Comparison of ENCODE assay signal across 35 cellular contexts in genomic region chr13:45778897-45779296, GRCh38.
DNase-seq lines count a peak whose midpoint lies in the region; ATAC-seq, FAIRE-seq and TF ChIP-seq lines count a peak whose summit lies in the region.
"Had no signal": no experiment of that assay in that cellular context is flagged by ENCODE, and none has a peak within 500 bp of the region (broad histone marks: within the 10 kb centered on the region; RNA-seq: fewer than 3 reads in every experiment).

No MANE protein-coding gene starts in this region.

- no peak overlapping the region for H3K56ac ChIP-seq in mesendoderm (ENCODE audit: low read length)

- no peak for DNase-seq in HepG2 (ENCODE audit: low spot score)
- DNase-seq in right lobe of liver, result no peak
- peak; percentile 1 for DNase-seq in ELR (ENCODE audit: low read depth)
- no peak for DNase-seq in mesendoderm
- no peak for DNase-seq in activated naive CD4-positive, alpha-beta T cell treated with anti-CD3 and anti-CD28 coated beads, Interleukin-2, amount 10 ng/mL, durations not matched to agents 7 days and 5 days
- DNase-seq: 8988T; ACHN; AML-193; BE2C; C1 segment of cervical spinal cord; Caco-2; Calu3; CD4-positive, alpha-beta memory T cell; CD4-positive, alpha-beta T cell; CD4-positive, CD25-positive, alpha-beta regulatory T cell; CD8-positive, alpha-beta memory T cell; CD8-positive, alpha-beta T cell; COR-L47; DMS 273 treated with DMSO at 0.1 percent for 48 hours; DMS153; DMS53; DMS79; DMS79 treated with DMSO at 0.1 percent for 48 hours; DND-41; EL had no signal

- H4K5ac ChIP-seq in mesendoderm (ENCODE audit: low read length), result no peak overlapping the region

- H3K9me3 Mint-ChIP-seq in activated naive CD4-positive, alpha-beta T cell treated with anti-CD3 and anti-CD28 coated beads, Interleukin-2, amount 10 ng/mL, durations not matched to agents 7 days and 5 days, result no peaks in the 10 kb centered on the region
- H3K9me3 Mint-ChIP-seq: CD4-positive, alpha-beta memory T cell; CD4-positive, alpha-beta T cell; CD4-positive, CD25-positive, alpha-beta regulatory T cell; CD8-positive, alpha-beta memory T cell; CD8-positive, alpha-beta T cell had no signal

- TF ChIP-seq RAD21 in HepG2 (CRISPR knock-in tag; IDR thresholded peaks at IDR 0.05), result no peak

- BruUV-seq in HepG2 (replicated peaks; lab: Mats Ljungman, UMichigan), result no TSS peak

- no peak overlapping the region for H3K27ac Mint-ChIP-seq in activated naive CD4-positive, alpha-beta T cell treated with anti-CD3 and anti-CD28 coated beads, Interleukin-2, amount 10 ng/mL, durations not matched to agents 7 days and 5 days
- H3K27ac Mint-ChIP-seq: B cell; CD14-positive monocyte; CD4-positive, alpha-beta memory T cell; CD4-positive, alpha-beta T cell; CD4-positive, CD25-positive, alpha-beta regulatory T cell; CD8-positive, alpha-beta memory T cell; CD8-positive, alpha-beta T cell had no signal

- POLR2A ChIA-PET in HepG2 (lab: Yijun Ruan, JAX), result no interaction called here

- no peak overlapping the region for H3K4me3 Mint-ChIP-seq in activated naive CD4-positive, alpha-beta T cell treated with anti-CD3 and anti-CD28 coated beads, Interleukin-2, amount 10 ng/mL, durations not matched to agents 7 days and 5 days
- H3K4me3 Mint-ChIP-seq: B cell; CD14-positive monocyte; CD4-positive, alpha-beta memory T cell; CD4-positive, alpha-beta T cell; CD8-positive, alpha-beta memory T cell; CD8-positive, alpha-beta T cell had no signal

- intact Hi-C loops in HepG2 (cut with micrococcal nuclease; ENCODE audit: unreplicated experiment), result no loop called here
- intact Hi-C loops in right lobe of liver (cut with DNase I), result no loop called here

- no peak overlapping the region for H3K4ac ChIP-seq in mesendoderm (ENCODE audit: low read depth, low read length)

- H3K79me1 ChIP-seq in mesendoderm (ENCODE audit: low read length), result no peaks in the 10 kb centered on the region

- H3K4me1 ChIP-seq in HepG2 (ENCODE audit: insufficient read depth, low read length) (no peaks in the 10 kb centered on the region), right lobe of liver (no peaks in the 10 kb centered on the region), mesendoderm (ENCODE audit: control insufficient read depth, low read depth, low read length) (peaks cover 4% of the 10 kb centered on the region)
- H3K4me1 ChIP-seq: A549, Caco-2 had no signal

- H3K9ac ChIP-seq in HepG2 (ENCODE audit: insufficient read depth, low read depth, low read length) (no peak overlapping the region), mesendoderm (ENCODE audit: low read length) (no peak overlapping the region)
- H3K9ac ChIP-seq: BLaER1; BLaER1 treated with 17β-estradiol and CSF1 and Interleukin-3, amounts not matched to agents 10 nM and 100 nM had no signal

- H3K18ac ChIP-seq in mesendoderm (ENCODE audit: low read length), result no peak overlapping the region

- TF ChIP-seq CTCF in HepG2 (CRISPR knock-in tag; IDR thresholded peaks at IDR 0.05), result no peak
- no peak for TF ChIP-seq CTCF in right lobe of liver (IDR thresholded peaks at IDR 0.05)

- H3K23ac ChIP-seq in mesendoderm (ENCODE audit: low read length), result peak overlapping the region; percentile 4

- in situ Hi-C loops in HepG2 (cut with HindIII; ENCODE audit: extremely low pct_ligation_motif_present, low pct_unique_long_range_greater_than_20kb), result no loop called here

- no peaks in the 10 kb centered on the region for H3K9me3 ChIP-seq in HepG2 (ENCODE audit: low read length)
- H3K9me3 ChIP-seq in right lobe of liver, result no peaks in the 10 kb centered on the region
- H3K9me3 ChIP-seq: A549; BE2C; BLaER1; BLaER1 treated with 17β-estradiol and CSF1 and Interleukin-3, amounts not matched to agents 10 nM and 100 nM; Caco-2 had no signal

- H2BK15ac ChIP-seq in mesendoderm (replicated peaks; ENCODE audit: low read depth), result no peak overlapping the region

- no peak overlapping the region for H2BK5ac ChIP-seq in mesendoderm (ENCODE audit: low read length)

- no peak for TF ChIP-seq EP300 in HepG2 (IDR thresholded peaks at IDR 0.05; ENCODE audit: low read depth in 2 of 2, low read length in 2 of 2)
- TF ChIP-seq EP300 in HepG2 (CRISPR knock-in tag; IDR thresholded peaks at IDR 0.05; ENCODE audit: borderline replicate concordance), result no peak

- no peaks in the 10 kb centered on the region; a peak in 1 of 5 replicates for H3K27me3 ChIP-seq in HepG2 (ENCODE audit: control insufficient read depth in 1 of 2, insufficient read depth in 2 of 2, low read length in 2 of 2)
- H3K27me3 ChIP-seq in right lobe of liver, result no peaks in the 10 kb centered on the region
- no peaks in the 10 kb centered on the region for H3K27me3 ChIP-seq in mesendoderm (ENCODE audit: insufficient read depth, low read length, poor library complexity)
- H3K27me3 ChIP-seq: BLaER1; BLaER1 treated with 17β-estradiol and CSF1 and Interleukin-3, amounts not matched to agents 10 nM and 100 nM had no signal

- peaks cover 8% of the 10 kb centered on the region for H3K27me3 Mint-ChIP-seq in activated naive CD4-positive, alpha-beta T cell treated with anti-CD3 and anti-CD28 coated beads, Interleukin-2, amount 10 ng/mL, durations not matched to agents 7 days and 5 days
- H3K27me3 Mint-ChIP-seq: CD4-positive, alpha-beta T cell had no signal

- no peak overlapping the region for H2AFZ ChIP-seq in HepG2 (ENCODE audit: low read length)

- no peaks in the 10 kb centered on the region for H3K79me2 ChIP-seq in HepG2 (ENCODE audit: insufficient read depth, low read length)
- H3K79me2 ChIP-seq in mesendoderm (ENCODE audit: control insufficient read depth, insufficient read depth, low read length), result no peaks in the 10 kb centered on the region

- H3K36me3 ChIP-seq in HepG2 (replicated peaks in 1 of 2; ENCODE audit: control insufficient read depth in 1 of 2, insufficient read depth in 2 of 2, low read length in 2 of 2) (no peaks in the 10 kb centered on the region), right lobe of liver (no peaks in the 10 kb centered on the region), mesendoderm (ENCODE audit: control insufficient read depth, insufficient read depth, low read length) (no peaks in the 10 kb centered on the region)
- H3K36me3 ChIP-seq: BE2C; BLaER1; BLaER1 treated with 17β-estradiol and CSF1 and Interleukin-3, amounts not matched to agents 10 nM and 100 nM had no signal

- TF ChIP-seq POLR2A in HepG2 (IDR thresholded peaks at IDR 0.05; ENCODE audit: insufficient read depth in 1 of 2, low read depth in 2 of 2, low read length in 2 of 2), result no peak
- no peak for TF ChIP-seq POLR2A in right lobe of liver (IDR thresholded peaks at IDR 0.05)

- H3K4me3 ChIP-seq in HepG2 (replicated peaks in 1 of 3; ENCODE audit: insufficient read depth in 1 of 3, low read depth in 2 of 3, low read length in 3 of 3) (no peak overlapping the region), right lobe of liver (no peak overlapping the region), mesendoderm (ENCODE audit: low read length) (no peak overlapping the region)
- H3K4me3 ChIP-seq: A549; BLaER1; BLaER1 treated with 17β-estradiol and CSF1 and Interleukin-3, amounts not matched to agents 10 nM and 100 nM had no signal

- H4K8ac ChIP-seq in mesendoderm (ENCODE audit: low read depth, low read length), result no peak overlapping the region

- peaks cover 5% of the 10 kb centered on the region for H3K4me1 Mint-ChIP-seq in activated naive CD4-positive, alpha-beta T cell treated with anti-CD3 and anti-CD28 coated beads, Interleukin-2, amount 10 ng/mL, durations not matched to agents 7 days and 5 days
- H3K4me1 Mint-ChIP-seq: B cell had no signal

- no peak for FAIRE-seq in HepG2 (lab: Jason Lieb, UNC)
- FAIRE-seq: A204.1, A549, D721Med had no signal

- no peaks in the 10 kb centered on the region for H4K20me1 ChIP-seq in HepG2 (ENCODE audit: insufficient read depth, low read length)
- H4K20me1 ChIP-seq: BLaER1; BLaER1 treated with 17β-estradiol and CSF1 and Interleukin-3, amounts not matched to agents 10 nM and 100 nM had no signal

- H3K4me2 ChIP-seq in HepG2 (ENCODE audit: low read depth, low read length) (no peak overlapping the region), mesendoderm (ENCODE audit: low read length) (no peak overlapping the region)
- H3K4me2 ChIP-seq: A549; BLaER1; BLaER1 treated with 17β-estradiol and CSF1 and Interleukin-3, amounts not matched to agents 10 nM and 100 nM had no signal

- H2BK120ac ChIP-seq in mesendoderm (ENCODE audit: low read depth, low read length), result no peak overlapping the region

- ATAC-seq in HepG2 (no peak), right lobe of liver (no peak), GM19452 (IDR thresholded peaks at IDR 0.05; ENCODE audit: unreplicated experiment) (no peak)
- ATAC-seq: A549; CD8-positive, alpha-beta T cell had no signal

- 17% methylated on average over 3 of the region's 3 CpGs for WGBS in HepG2 (ENCODE audit: low lambda C conversion rate)
- 67% methylated on average over 3 of the region's 3 CpGs for WGBS in right lobe of liver (ENCODE audit: insufficient coverage, low coverage, low lambda C conversion rate, missing lambda C conversion rate)
- WGBS in mesendoderm (ENCODE audit: extremely low coverage, insufficient coverage, low lambda C conversion rate), result no CpG with 5 or more reads among the region's 3 CpGs

- no peak overlapping the region for H2AK5ac ChIP-seq in mesendoderm (ENCODE audit: low read length)

- CTCF ChIA-PET in HepG2 (lab: Yijun Ruan, JAX; ENCODE audit: low intra/inter-chr PET ratio, low total read pairs), result no interaction called here
- CTCF ChIA-PET in activated naive CD4-positive, alpha-beta T cell treated with anti-CD3 and anti-CD28 coated beads, Interleukin-2, amount 10 ng/mL, durations not matched to agents 7 days and 5 days (lab: Charles Lee), result no interaction called here

- H3K27ac ChIP-seq in HepG2 (ENCODE audit: extremely low read length, insufficient read depth, low read length), result no peak overlapping the region
- H3K27ac ChIP-seq in right lobe of liver, result no peak overlapping the region
- no peak overlapping the region for H3K27ac ChIP-seq in mesendoderm (ENCODE audit: low read depth, low read length)
- H3K27ac ChIP-seq: 22Rv1; A549; BLaER1; BLaER1 treated with 17β-estradiol and CSF1 and Interleukin-3, amounts not matched to agents 10 nM and 100 nM; C4-2B had no signal

- H3K36me3 Mint-ChIP-seq in activated naive CD4-positive, alpha-beta T cell treated with anti-CD3 and anti-CD28 coated beads, Interleukin-2, amount 10 ng/mL, durations not matched to agents 7 days and 5 days, result no peaks in the 10 kb centered on the region
- H3K36me3 Mint-ChIP-seq: CD14-positive monocyte; CD4-positive, alpha-beta memory T cell; CD4-positive, CD25-positive, alpha-beta regulatory T cell; CD8-positive, alpha-beta memory T cell; CD8-positive, alpha-beta T cell had no signal

TF ChIP-seq in HepG2, 621 proteins besides CTCF, POLR2A, EP300 and RAD21 (continues in another document):
- TF ChIP-seq CREB1 (IDR thresholded peaks at IDR 0.05) (peak; percentile 93), CREB1 (CRISPR knock-in tag; IDR thresholded peaks at IDR 0.05) (no peak), RELA (CRISPR knock-in tag; IDR thresholded peaks at IDR 0.05) (no peak), U2AF2 (IDR thresholded peaks at IDR 0.05; ENCODE audit: low read depth, low read length) (no peak)
